1 cellular context compared by ENCODE assay signal in the genomic region with DNA sequence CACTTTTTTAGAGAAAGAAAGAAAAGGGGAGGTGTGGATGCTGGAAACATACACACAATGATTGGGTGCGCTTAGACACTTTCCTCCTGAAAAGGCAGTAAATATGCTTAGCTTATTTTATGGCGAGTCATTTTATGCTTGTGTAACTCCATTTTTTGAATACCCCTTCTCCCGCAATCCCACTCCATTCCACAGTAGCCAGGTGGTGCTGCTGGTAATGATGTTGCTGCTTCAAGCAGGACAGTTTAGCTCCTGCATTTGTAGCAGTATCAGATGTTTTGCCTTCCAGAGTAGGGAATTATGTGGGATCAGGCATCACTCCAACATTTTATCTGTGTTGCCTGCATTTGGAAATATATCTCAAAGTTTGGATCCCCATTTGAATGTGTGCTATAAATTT.
TF ChIP-seq lines count a peak whose summit lies in the region.

No MANE protein-coding gene starts in this region.

TF ChIP-seq in H1, 55 proteins besides CTCF, POLR2A, EP300 and RAD21:
- TF ChIP-seq TBP (IDR thresholded peaks at IDR 0.05; ENCODE audit: low read depth, low read length) (no peak), RBBP5 (IDR thresholded peaks at IDR 0.05; ENCODE audit: borderline replicate concordance, low read depth, low read length) (no peak), MAFK (IDR thresholded peaks at IDR 0.05; ENCODE audit: low read depth, low read length) (no peak), SP1 (IDR thresholded peaks at IDR 0.05; ENCODE audit: low read depth, low read length) (no peak), SIN3A (conservative IDR thresholded peaks at IDR 0.05 in 1 of 2, IDR thresholded peaks at IDR 0.05 in 1 of 2; ENCODE audit: low read depth in 1 of 2, low read length in 2 of 2) (no peak), ATF2 (IDR thresholded peaks at IDR 0.05; ENCODE audit: low read length) (no peak), RNF2 (IDR thresholded peaks at IDR 0.05; ENCODE audit: borderline replicate concordance, low read depth, low read length, missing control alignments, poor library complexity, severe bottlenecking) (no peak), HDAC2 (IDR thresholded peaks at IDR 0.05; ENCODE audit: borderline replicate concordance in 1 of 2, low read depth in 2 of 2, low read length in 2 of 2) (no peak), SUZ12 (IDR thresholded peaks at IDR 0.05; ENCODE audit: low read length) (no peak), ASH2L (IDR thresholded peaks at IDR 0.05; ENCODE audit: low read length) (no peak), FOSL1 (IDR thresholded peaks at IDR 0.05; ENCODE audit: insufficient read depth, low read depth, low read length) (no peak), SIRT6 (IDR thresholded peaks at IDR 0.05; ENCODE audit: low read length) (no peak), CBX5 (IDR thresholded peaks at IDR 0.05; ENCODE audit: low read depth, low read length) (no peak), JUND (IDR thresholded peaks at IDR 0.05; ENCODE audit: low read length) (no peak), POU5F1 (IDR thresholded peaks at IDR 0.05; ENCODE audit: low read depth, low read length) (no peak), CEBPB (IDR thresholded peaks at IDR 0.05; ENCODE audit: low read depth, low read length) (no peak)
